Comparison of ENCODE assay signal across 8 cellular contexts in genomic region chr2:97590515-97591394, GRCh38. TPM values are rescaled to one million over a fixed set of nuclear protein-coding genes. Genes with fewer than 3 reads are reported as not detected.
DNase-seq lines count a peak whose midpoint lies in the region; ATAC-seq and TF ChIP-seq lines count a peak whose summit lies in the region.
"Not testable (repeated sequence)": the region's sequence is repeated elsewhere in the genome, so short reads cannot be mapped to it uniquely, and the experiment has no call there.

No MANE protein-coding gene starts in this region.

- H3K36me3 ChIP-seq in muscle layer of colon (ENCODE audit: insufficient read depth, low read length) = not testable (repeated sequence)

- H3K27me3 ChIP-seq in foreskin keratinocyte; muscle layer of colon (ENCODE audit: control insufficient read depth in 1 of 2, insufficient read depth in 2 of 2, low read length in 2 of 2): not testable (repeated sequence)

- H3K4me1 ChIP-seq in foreskin keratinocyte; muscle layer of colon (ENCODE audit: insufficient read depth, low read length): not testable (repeated sequence)

- H3K4me1 Mint-ChIP-seq in T-cell; activated naive CD8-positive, alpha-beta T cell treated with anti-CD3 and anti-CD28 coated beads, Interleukin-2, amount 10 ng/mL, durations not matched to agents 7 days and 5 days: not testable (repeated sequence)

- H3K27ac Mint-ChIP-seq in T-cell = peak overlapping the region; percentile 84 to 87
- peak overlapping the region; percentile 85 for H3K27ac Mint-ChIP-seq in activated naive CD8-positive, alpha-beta T cell treated with anti-CD3 and anti-CD28 coated beads, Interleukin-2, amount 10 ng/mL, durations not matched to agents 7 days and 5 days

- DNase-seq in Ammon's horn (ENCODE audit: low spot score) (peak; percentile 89), T-cell (peak; percentile 36 to 78 (median 66)), foreskin keratinocyte (peak; percentile 47 to 80)
- peak; percentile 73 for DNase-seq in activated naive CD8-positive, alpha-beta T cell treated with anti-CD3 and anti-CD28 coated beads, Interleukin-2, amount 10 ng/mL, durations not matched to agents 7 days and 5 days
- DNase-seq in stimulated activated CD4-positive, alpha-beta T cell treated with anti-CD3 and anti-CD28 coated beads, TNF-alpha, amount 100 ng/mL, for 24 hours (ENCODE audit: low read depth in 3 of 3) = peak; percentile 55 to 77 (median 56)

- H3K9ac ChIP-seq in muscle layer of colon (ENCODE audit: low read length) = peak overlapping the region; percentile 57

- peak; percentile 100 for TF ChIP-seq CTCF in foreskin keratinocyte (conservative IDR thresholded peaks at IDR 0.05)

- H3K9me3 ChIP-seq in muscle layer of colon (ENCODE audit: low read length) = not testable (repeated sequence)

- ATAC-seq in GM19395 (IDR thresholded peaks at IDR 0.05; ENCODE audit: unreplicated experiment) = peak; percentile 66
- ATAC-seq in HG03432 (IDR thresholded peaks at IDR 0.05; ENCODE audit: unreplicated experiment) = peak; percentile 58
- ATAC-seq in T-cell (replicated peaks in 1 of 4) = peak; percentile 56 to 71 (median 67)
- ATAC-seq in activated naive CD8-positive, alpha-beta T cell treated with anti-CD3 and anti-CD28 coated beads, Interleukin-2, amount 10 ng/mL, durations not matched to agents 7 days and 5 days (ENCODE audit: low read depth) = peak; percentile 51
- ATAC-seq in foreskin keratinocyte = peak; percentile 64

- H3K9me3 Mint-ChIP-seq in T-cell; activated naive CD8-positive, alpha-beta T cell treated with anti-CD3 and anti-CD28 coated beads, Interleukin-2, amount 10 ng/mL, durations not matched to agents 7 days and 5 days: not testable (repeated sequence)

- H3K4me3 ChIP-seq in muscle layer of colon (ENCODE audit: low read depth in 1 of 2, low read length in 2 of 2) = peak overlapping the region; percentile 65 to 77

- not testable (repeated sequence) for H3K36me3 Mint-ChIP-seq in T-cell; activated naive CD8-positive, alpha-beta T cell treated with anti-CD3 and anti-CD28 coated beads, Interleukin-2, amount 10 ng/mL, durations not matched to agents 7 days and 5 days

- POLR2A ChIA-PET in T-cell (lab: Charles Lee) = interaction anchor here in 1 of 2 donors (0.6 to 0.7 kb wide), 2 partner anchors 105 to 107 kb away, joined by 3 to 8 read pairs; no protein-coding TSS in a partner anchor
- POLR2A ChIA-PET in activated naive CD8-positive, alpha-beta T cell treated with anti-CD3 and anti-CD28 coated beads, Interleukin-2, amount 10 ng/mL, durations not matched to agents 7 days and 5 days (lab: Charles Lee) = interaction anchor here (1.0 to 2.3 kb wide), 6 partner anchors 55 to 128 kb away, joined by 3 to 13 read pairs (median 10); partner anchors contain the start of genes ACTR1B, COX5B and ZAP70

- H3K27me3 Mint-ChIP-seq in T-cell; activated naive CD8-positive, alpha-beta T cell treated with anti-CD3 and anti-CD28 coated beads, Interleukin-2, amount 10 ng/mL, durations not matched to agents 7 days and 5 days: not testable (repeated sequence)

- H3K27ac ChIP-seq in foreskin keratinocyte (peak overlapping the region; percentile 51), muscle layer of colon (ENCODE audit: low read depth, low read length) (peak overlapping the region; percentile 82)

- CTCF ChIA-PET in T-cell (lab: Charles Lee) = interaction anchor here (0.6 to 3.1 kb wide), 12 partner anchors 35 to 1070 kb away, joined by 3 to 52 read pairs (median 5); partner anchors contain the start of genes ACTR1B (in 1 of the 2) and COX5B (in 1 of the 2)

- H3K4me3 Mint-ChIP-seq in T-cell = peak overlapping the region; percentile 77 to 95 (median 86)
- peak overlapping the region; percentile 80 for H3K4me3 Mint-ChIP-seq in activated naive CD8-positive, alpha-beta T cell treated with anti-CD3 and anti-CD28 coated beads, Interleukin-2, amount 10 ng/mL, durations not matched to agents 7 days and 5 days

RNA-seq across cellular contexts. Expression of gene ANKRD36B, which starts 1.1 kb away (rescaled TPM):
- total RNA-seq in T-cell = 10 to 100 TPM; 52.0 to 88.2 (median 64.4) TPM
- 10 to 100 TPM; 58.3 to 59.5 TPM for total RNA-seq in activated naive CD8-positive, alpha-beta T cell treated with anti-CD3 and anti-CD28 coated beads, Interleukin-2, amount 10 ng/mL, durations not matched to agents 7 days and 5 days
- 10.8 and 12.7 TPM in 2 replicates for total RNA-seq in foreskin keratinocyte
- 2.0 and 2.1 TPM in 2 replicates for polyA plus RNA-seq in foreskin keratinocyte

RNA-seq across cellular contexts. Expression of gene COX5B, which starts 55.1 kb away (rescaled TPM):
- total RNA-seq in T-cell = 100 to 1,000 TPM; 108 to 142 (median 119) TPM
- 100 to 1,000 TPM; 190 to 192 TPM for total RNA-seq in activated naive CD8-positive, alpha-beta T cell treated with anti-CD3 and anti-CD28 coated beads, Interleukin-2, amount 10 ng/mL, durations not matched to agents 7 days and 5 days
- 225 and 247 TPM in 2 replicates for total RNA-seq in foreskin keratinocyte
- polyA plus RNA-seq in foreskin keratinocyte = 368 and 387 TPM in 2 replicates

Comparison
In these comparisons a context has a peak if more than half of its experiments do, and no peak if none do; other contexts are left out.
1. Peak in every context shown above with its lines: DNase-seq, ATAC-seq, H3K4me3 ChIP-seq and H3K27ac ChIP-seq.